26 cellular contexts compared by ENCODE assay signal in genomic region chr6:36830577-36830976, GRCh38. TPM values are rescaled to one million over a fixed set of nuclear protein-coding genes. Genes with fewer than 3 reads are reported as not detected.
A peak's percentile ranks its signal among the peaks of the same experiment; 100 is the strongest.
DNase-seq lines count a peak whose midpoint lies in the region; ATAC-seq and TF ChIP-seq lines count a peak whose summit lies in the region.
"Had no signal": no experiment of that assay in that cellular context is flagged by ENCODE, and none has a peak within 500 bp of the region (broad histone marks: within the 10 kb centered on the region; RNA-seq: fewer than 3 reads in every experiment).

No MANE protein-coding gene starts in this region.

- no peak overlapping the region for H3K4me3 Mint-ChIP-seq in T-cell
- H3K4me3 Mint-ChIP-seq: activated CD4-positive, alpha-beta T cell treated with anti-CD3 and anti-CD28 coated beads, Interleukin-2, amount 10 ng/mL, durations not matched to agents 7 days and 5 days; activated naive CD8-positive, alpha-beta T cell; type B pancreatic cell; WTC11 had no signal

- 26 to 54% (median 34%) methylated on average over 2 of the region's 2 CpGs for WGBS in psoas muscle, 3 donors

- no peaks in the 10 kb centered on the region for H3K9me3 ChIP-seq in right atrium auricular region
- H3K9me3 ChIP-seq in psoas muscle, result no peaks in the 10 kb centered on the region
- H3K9me3 ChIP-seq: SJSA1 had no signal

- H3K4me1 ChIP-seq in right atrium auricular region (peaks cover 0 to 64% of the 10 kb centered on the region in 2 donors), psoas muscle (peaks cover 15% of the 10 kb centered on the region)

- TF ChIP-seq CTCF in C4-2B (conservative IDR thresholded peaks at IDR 0.05) (no peak), RWPE1 (conservative IDR thresholded peaks at IDR 0.05; ENCODE audit: low read depth) (no peak), right atrium auricular region (IDR thresholded peaks at IDR 0.05) (no peak), psoas muscle (IDR thresholded peaks at IDR 0.05) (no peak), GM10248 (IDR thresholded peaks at IDR 0.05; ENCODE audit: control extremely low read depth, extremely low read depth, low read depth, missing control alignments) (no peak)

- intact Hi-C loops in psoas muscle (cut with DNase I), result no loop called here

- peak in 3 of 4 donors; percentile 12 to 47 (median 28) for ATAC-seq in psoas muscle
- ATAC-seq in T-cell (replicated peaks in 1 of 4), result no peak
- ATAC-seq: HCT116, WTC11 had no signal

- peak overlapping the region; percentile 49 for H3K27ac ChIP-seq in C4-2B
- H3K27ac ChIP-seq in RWPE1, result peak overlapping the region; percentile 41
- peak overlapping the region; percentile 71 to 77 for H3K27ac ChIP-seq in right atrium auricular region
- H3K27ac ChIP-seq in psoas muscle, result peak overlapping the region; percentile 51
- H3K27ac ChIP-seq: BLaER1 treated with 17β-estradiol and CSF1 and Interleukin-3, amounts not matched to agents 10 nM and 100 nM; SJSA1 had no signal

- no peaks in the 10 kb centered on the region for H3K36me3 ChIP-seq in right atrium auricular region
- no peaks in the 10 kb centered on the region for H3K36me3 ChIP-seq in psoas muscle (ENCODE audit: insufficient read depth in 1 of 2, low read depth in 1 of 2)
- H3K36me3 ChIP-seq: BLaER1 treated with 17β-estradiol and CSF1 and Interleukin-3, amounts not matched to agents 10 nM and 100 nM; SJSA1 had no signal

- POLR2A ChIA-PET in RWPE1 (lab: Yijun Ruan, JAX; ENCODE audit: low non-redundant PET), result no interaction called here
- POLR2A ChIA-PET in GM10248 (lab: Yijun Ruan, JAX), result interaction anchor here (0.6 kb wide), 1 partner anchor 171 kb away, joined by 3 read pairs; no protein-coding TSS in a partner anchor
- POLR2A ChIA-PET in T-cell (lab: Charles Lee), result no interaction called here

- no peaks in the 10 kb centered on the region for H3K9me3 Mint-ChIP-seq in T-cell
- H3K9me3 Mint-ChIP-seq: activated CD4-positive, alpha-beta T cell treated with anti-CD3 and anti-CD28 coated beads, Interleukin-2, amount 10 ng/mL, durations not matched to agents 7 days and 5 days had no signal

- H3K36me3 Mint-ChIP-seq in T-cell, result no peaks in the 10 kb centered on the region
- H3K36me3 Mint-ChIP-seq: activated naive CD8-positive, alpha-beta T cell; type B pancreatic cell; WTC11 had no signal

- H3K27me3 ChIP-seq in right atrium auricular region, result no peaks in the 10 kb centered on the region
- H3K27me3 ChIP-seq in psoas muscle (ENCODE audit: insufficient read depth in 3 of 3, low read length in 2 of 3), result no peaks in the 10 kb centered on the region
- H3K27me3 ChIP-seq: SJSA1 had no signal

- CTCF ChIA-PET in RWPE1 (lab: Yijun Ruan, JAX) (interaction anchor here (0.5 kb wide), 1 partner anchor 67 kb away, joined by 3 read pairs; no protein-coding TSS in a partner anchor), GM10248 (lab: Yijun Ruan, JAX) (interaction anchor here (1.0 kb wide), 1 partner anchor 116 kb away, joined by 3 read pairs; no protein-coding TSS in a partner anchor), T-cell (lab: Charles Lee) (no interaction called here)

- H3K27me3 Mint-ChIP-seq in T-cell, result peaks cover 5 to 11% of the 10 kb centered on the region in 2 donors
- H3K27me3 Mint-ChIP-seq: activated naive CD8-positive, alpha-beta T cell had no signal

- H3K4me3 ChIP-seq in right atrium auricular region, result no peak overlapping the region
- H3K4me3 ChIP-seq in psoas muscle, result no peak overlapping the region
- H3K4me3 ChIP-seq: BLaER1 treated with 17β-estradiol and CSF1 and Interleukin-3, amounts not matched to agents 10 nM and 100 nM; SJSA1 had no signal

- no peak overlapping the region for H3K27ac Mint-ChIP-seq in T-cell
- H3K27ac Mint-ChIP-seq: activated CD4-positive, alpha-beta T cell treated with anti-CD3 and anti-CD28 coated beads, Interleukin-2, amount 10 ng/mL, durations not matched to agents 7 days and 5 days; activated naive CD8-positive, alpha-beta T cell; type B pancreatic cell; WTC11 had no signal

- DNase-seq in RWPE1 (ENCODE audit: low spot score), result no peak
- no peak for DNase-seq in right atrium auricular region (ENCODE audit: low spot score)
- no peak for DNase-seq in psoas muscle
- no peak for DNase-seq in activated CD4-positive, alpha-beta T cell treated with anti-CD3 and anti-CD28 coated beads for 1 hour
- DNase-seq in GM10248 (ENCODE audit: extremely low spot score), result no peak
- DNase-seq in NCI-H526 (lab: John Stamatoyannopoulos, UW), result no peak
- DNase-seq in T-cell, result no peak
- DNase-seq: activated CD4-positive, alpha-beta T cell treated with anti-CD3 and anti-CD28 coated beads, Interleukin-2, amount 10 ng/mL, durations not matched to agents 7 days and 5 days; activated effector memory CD4-positive, alpha-beta T cell treated with anti-CD3 and anti-CD28 coated beads, Interleukin-2, amount 50 U/mL, for 16 hours; activated T-cell treated with anti-CD3 and anti-CD28 coated beads, Interleukin-2, amount 50 U/mL, for 1 hour; central memory CD4-positive, alpha-beta T cell; GF-D8; mesenchymal stem cell; NCI-H1436; NCI-H226; NCI-H748 treated with DMSO at 0.1 percent for 48 hours; stimulated activated CD4-positive, alpha-beta T cell treated with anti-CD3 and anti-CD28 coated beads, Interleukin-4, amount 100 ng/mL, for 24 hours had no signal

- peaks cover 3 to 8% (median 7%) of the 10 kb centered on the region in 3 donors for H3K4me1 Mint-ChIP-seq in T-cell

RNA-seq across cellular contexts. Expression of gene CPNE5, which starts 8.7 kb away (rescaled TPM):
- total RNA-seq in right atrium auricular region (10 to 100 TPM; 36.7 to 47.4 TPM), psoas muscle (1 to 10 TPM in 2 of 4 donors, under 1 TPM in 2; 0.27 to 1.1 (median 0.72) TPM), T-cell (1 to 10 TPM in 3 of 5 donors, under 1 TPM in 2; 0.73 to 1.8 (median 1.1) TPM)
- polyA plus RNA-seq in psoas muscle, result 1 to 10 TPM in 1 of 3 donors, under 1 TPM in 2; 0.03 to 1.7 (median 0.10) TPM
- total RNA-seq: IMR-90, LHCN-M2 had no signal

RNA-seq across cellular contexts. Expression of gene PPIL1, which starts 44.0 kb away (rescaled TPM):
- total RNA-seq in right atrium auricular region, result 10 to 100 TPM; 41.1 to 53.7 TPM
- total RNA-seq in psoas muscle, result 10 to 100 TPM; 20.9 to 38.8 (median 22.1) TPM
- polyA plus RNA-seq in psoas muscle, result 10 to 100 TPM; 18.1 to 92.3 (median 40.4) TPM
- 10 to 100 TPM in 3 of 5 donors, 1 to 10 TPM in 2; 5.0 to 14.4 (median 10.6) TPM for total RNA-seq in T-cell

RNA-seq across cellular contexts. Expression of gene C6orf89, which starts 55.2 kb away (rescaled TPM):
- total RNA-seq in right atrium auricular region (10 to 100 TPM; 55.0 to 59.5 TPM), psoas muscle (10 to 100 TPM; 37.1 to 53.4 (median 51.1) TPM), T-cell (10 to 100 TPM; 32.6 to 57.9 (median 46.1) TPM)
- polyA plus RNA-seq in psoas muscle, result 10 to 100 TPM; 23.2 to 56.3 (median 35.4) TPM

Comparison
In these comparisons a context has a peak if more than half of its experiments do, and no peak if none do; other contexts are left out.
1. ATAC-seq: peak in psoas muscle (3 of 4); none in T-cell (0 of 4).
2. RNA of gene CPNE5, which starts 8.7 kb away (total RNA-seq): 36.7 to 47.4 TPM in right atrium auricular region; 0.73 to 1.8 TPM in T-cell and 0.27 to 1.1 TPM in psoas muscle; every median in the first group is over 10 times any median in the second.
3. CTCF ChIA-PET loops: an anchor here in RWPE1 (0.5 kb wide) and GM10248 (1.0 kb wide); none called in T-cell.
4. Peak in every context shown above with its lines, with median percentiles within 50 percentile points of each other: H3K27ac ChIP-seq.